Comparison of ENCODE assay signal across 30 cellular contexts in genomic region chr1:156138366-156138969, GRCh38. TPM values are rescaled to one million over a fixed set of nuclear protein-coding genes. Genes with fewer than 3 reads are reported as not detected.
DNase-seq lines count a peak whose midpoint lies in the region; ATAC-seq, FAIRE-seq and TF ChIP-seq lines count a peak whose summit lies in the region.
"Had no signal": no experiment of that assay in that cellular context is flagged by ENCODE, and none has a peak within 500 bp of the region (broad histone marks: within the 10 kb centered on the region; RNA-seq: fewer than 3 reads in every experiment).

No MANE protein-coding gene starts in this region.

- POLR2A ChIA-PET in HepG2 (lab: Yijun Ruan, JAX), result no interaction called here

- no peak overlapping the region for H3K9ac ChIP-seq in HepG2 (ENCODE audit: insufficient read depth, low read depth, low read length)
- H3K9ac ChIP-seq: parathyroid adenoma had no signal

- TF ChIP-seq CTCF in HepG2 (CRISPR knock-in tag; IDR thresholded peaks at IDR 0.05), result no peak
- TF ChIP-seq CTCF in right lobe of liver (IDR thresholded peaks at IDR 0.05), result no peak
- no peak for TF ChIP-seq CTCF in esophagus muscularis mucosa (IDR thresholded peaks at IDR 0.05)
- TF ChIP-seq CTCF in type B pancreatic cell (conservative IDR thresholded peaks at IDR 0.05), result no peak

- no peak for TF ChIP-seq RAD21 in HepG2 (CRISPR knock-in tag; IDR thresholded peaks at IDR 0.05)

- 100% methylated on average over 10 of the region's 26 CpGs for WGBS in HepG2 (ENCODE audit: low lambda C conversion rate)
- WGBS in right lobe of liver (ENCODE audit: insufficient coverage, low coverage, low lambda C conversion rate, missing lambda C conversion rate), result 83% methylated on average over 1 of the region's 26 CpGs
- 89% methylated on average over 12 of the region's 26 CpGs for WGBS in esophagus muscularis mucosa

- H3K4me3 Mint-ChIP-seq in type B pancreatic cell, result no peak overlapping the region
- H3K4me3 Mint-ChIP-seq: activated CD8-positive, alpha-beta memory T cell treated with anti-CD3 and anti-CD28 coated beads, Interleukin-2, amount 10 ng/mL, durations not matched to agents 7 days and 5 days; CD8-positive, alpha-beta T cell; nephron progenitor cell; WTC11 had no signal

- no peak overlapping the region for H2AFZ ChIP-seq in HepG2 (ENCODE audit: low read length)
- H2AFZ ChIP-seq: parathyroid adenoma had no signal

- H3K4me3 ChIP-seq in HepG2 (replicated peaks in 1 of 3; ENCODE audit: insufficient read depth in 1 of 3, low read depth in 2 of 3, low read length in 3 of 3), result no peak overlapping the region
- no peak overlapping the region for H3K4me3 ChIP-seq in right lobe of liver
- no peak overlapping the region for H3K4me3 ChIP-seq in esophagus muscularis mucosa
- H3K4me3 ChIP-seq: heart left ventricle, lung, mucosa of descending colon, spleen, transverse colon had no signal

- peaks cover 34 to 55% of the 10 kb centered on the region in 2 experiments; a peak in 4 of 5 replicates for H3K36me3 ChIP-seq in HepG2 (replicated peaks in 1 of 2; ENCODE audit: control insufficient read depth in 1 of 2, insufficient read depth in 2 of 2, low read length in 2 of 2)
- peaks cover 14 to 53% (median 45%) of the 10 kb centered on the region in 4 donors for H3K36me3 ChIP-seq in right lobe of liver
- H3K36me3 ChIP-seq in esophagus muscularis mucosa, result peaks cover 55 to 75% (median 71%) of the 10 kb centered on the region in 4 donors

- H3K4me1 ChIP-seq in HepG2 (ENCODE audit: insufficient read depth, low read length), result peaks cover 12% of the 10 kb centered on the region
- H3K4me1 ChIP-seq in right lobe of liver, result no peaks in the 10 kb centered on the region
- H3K4me1 ChIP-seq in esophagus muscularis mucosa, result peaks cover 24 to 75% (median 55%) of the 10 kb centered on the region in 4 donors

- no TSS peak for BruUV-seq in HepG2 (replicated peaks; lab: Mats Ljungman, UMichigan)

- H4K20me1 ChIP-seq in HepG2 (ENCODE audit: insufficient read depth, low read length), result peaks cover 5% of the 10 kb centered on the region; the same call in 1 of the 2 replicates

- H3K27ac ChIP-seq in HepG2 (ENCODE audit: extremely low read length, insufficient read depth, low read length) (no peak overlapping the region), right lobe of liver (no peak overlapping the region), esophagus muscularis mucosa (replicated peaks in 1 of 4) (peak overlapping the region in 3 of 4 donors; percentile 52 to 84 (median 81))
- H3K27ac ChIP-seq: epithelial cell of prostate, parathyroid adenoma had no signal

- no peak for FAIRE-seq in HepG2 (lab: Jason Lieb, UNC)
- FAIRE-seq: A204.1 had no signal

- H3K27ac Mint-ChIP-seq in type B pancreatic cell, result peak overlapping the region; percentile 51
- H3K27ac Mint-ChIP-seq: activated CD8-positive, alpha-beta memory T cell treated with anti-CD3 and anti-CD28 coated beads, Interleukin-2, amount 10 ng/mL, durations not matched to agents 7 days and 5 days; CD8-positive, alpha-beta T cell; WTC11 had no signal

- H3K9me3 Mint-ChIP-seq in type B pancreatic cell, result no peaks in the 10 kb centered on the region
- H3K9me3 Mint-ChIP-seq: CD8-positive, alpha-beta T cell; nephron progenitor cell; WTC11 had no signal

- H3K9me3 ChIP-seq in HepG2 (ENCODE audit: low read length) (no peaks in the 10 kb centered on the region), right lobe of liver (no peaks in the 10 kb centered on the region), esophagus muscularis mucosa (no peaks in the 10 kb centered on the region)
- H3K9me3 ChIP-seq: heart left ventricle, mucosa of descending colon, spleen, transverse colon had no signal

- intact Hi-C loops in HepG2 (cut with micrococcal nuclease; ENCODE audit: unreplicated experiment), result no loop called here
- intact Hi-C loops in right lobe of liver (cut with DNase I), result loop anchor here in 1 of 2 donors (10.0 kb wide), 1 partner anchor 106 kb away; the partner anchor contains the start of genes BGLAP and PAQR6
- intact Hi-C loops in esophagus muscularis mucosa (cut with DNase I), result no loop called here

- in situ Hi-C loops in HepG2 (cut with HindIII; ENCODE audit: extremely low pct_ligation_motif_present, low pct_unique_long_range_greater_than_20kb), result no loop called here

- TF ChIP-seq POLR2A in HepG2 (IDR thresholded peaks at IDR 0.05; ENCODE audit: insufficient read depth in 1 of 2, low read depth in 2 of 2, low read length in 2 of 2), result no peak
- TF ChIP-seq POLR2A in right lobe of liver (IDR thresholded peaks at IDR 0.05), result no peak
- TF ChIP-seq POLR2A in esophagus muscularis mucosa (IDR thresholded peaks at IDR 0.05; ENCODE audit: low read depth), result no peak

- H3K4me2 ChIP-seq in HepG2 (ENCODE audit: low read depth, low read length), result no peak overlapping the region

- no peaks in the 10 kb centered on the region for H3K79me2 ChIP-seq in HepG2 (ENCODE audit: insufficient read depth, low read length)
- H3K79me2 ChIP-seq: parathyroid adenoma had no signal

- H3K27me3 ChIP-seq in HepG2 (ENCODE audit: control insufficient read depth in 1 of 2, insufficient read depth in 2 of 2, low read length in 2 of 2) (no peaks in the 10 kb centered on the region), right lobe of liver (no peaks in the 10 kb centered on the region), esophagus muscularis mucosa (no peaks in the 10 kb centered on the region)
- H3K27me3 ChIP-seq: heart left ventricle, transverse colon had no signal

- TF ChIP-seq EP300 in HepG2 (IDR thresholded peaks at IDR 0.05; ENCODE audit: low read depth in 2 of 2, low read length in 2 of 2) (no peak), HepG2 (CRISPR knock-in tag; IDR thresholded peaks at IDR 0.05; ENCODE audit: borderline replicate concordance) (no peak), esophagus muscularis mucosa (IDR thresholded peaks at IDR 0.05) (no peak)

- H3K4me1 Mint-ChIP-seq in type B pancreatic cell (ENCODE audit: unreplicated experiment), result peaks cover 15% of the 10 kb centered on the region
- H3K4me1 Mint-ChIP-seq: activated CD8-positive, alpha-beta memory T cell treated with anti-CD3 and anti-CD28 coated beads, Interleukin-2, amount 10 ng/mL, durations not matched to agents 7 days and 5 days had no signal

- no peaks in the 10 kb centered on the region for H3K27me3 Mint-ChIP-seq in type B pancreatic cell
- H3K27me3 Mint-ChIP-seq: activated CD8-positive, alpha-beta memory T cell treated with anti-CD3 and anti-CD28 coated beads, Interleukin-2, amount 10 ng/mL, durations not matched to agents 7 days and 5 days had no signal

- H3K36me3 Mint-ChIP-seq in type B pancreatic cell, result no peaks in the 10 kb centered on the region

- DNase-seq in HepG2 (ENCODE audit: low spot score) (no peak), right lobe of liver (no peak), esophagus muscularis mucosa (ENCODE audit: extremely low spot score) (no peak), type B pancreatic cell (ENCODE audit: extremely low spot score, unreplicated experiment) (no peak), GOT3 (lab: John Stamatoyannopoulos, UW) (no peak), AML-193 (lab: John Stamatoyannopoulos, UW) (no peak)
- DNase-seq: activated CD4-positive, alpha-beta T cell treated with anti-CD3 and anti-CD28 coated beads, Interleukin-2, amount 50 U/mL, for 1 hour; activated CD8-positive, alpha-beta memory T cell treated with anti-CD3 and anti-CD28 coated beads, Interleukin-2, amount 10 ng/mL, durations not matched to agents 7 days and 5 days; activated naive CD4-positive, alpha-beta T cell; activated T-cell treated with anti-CD3 and anti-CD28 coated beads, Interleukin-2, amount 50 U/mL, for 48 hours; CD8-positive, alpha-beta T cell; effector CD4-positive, alpha-beta T cell; foreskin fibroblast; IMR-90; mucosa of descending colon; NCI-H1092; NCI-H187 treated with DMSO at 0.1 percent for 48 hours; NCI-H2171 treated with DMSO at 0.1 percent for 48 hours; NCI-H526; nephron progenitor cell; SHP77 treated with DMSO at 0.1 percent for 48 hours; spleen; transverse colon had no signal

- CTCF ChIA-PET in HepG2 (lab: Yijun Ruan, JAX; ENCODE audit: low intra/inter-chr PET ratio, low total read pairs), result no interaction called here

- no peak for ATAC-seq in HepG2
- ATAC-seq in right lobe of liver, result no peak
- ATAC-seq: activated CD8-positive, alpha-beta memory T cell treated with anti-CD3 and anti-CD28 coated beads, Interleukin-2, amount 10 ng/mL, durations not matched to agents 7 days and 5 days; CD8-positive, alpha-beta T cell; mucosa of descending colon; Panc1; WTC11 had no signal

RNA-seq across cellular contexts. Expression of gene SEMA4A, which starts 14.9 kb away (rescaled TPM):
- total RNA-seq in HepG2 (2016; rRNA removed; fragmentation: Illumina TruSeq; extraction: Trizol), result 0.09 TPM in 1 of 2 replicates, not detected in the other
- not detected in 2 replicates for total RNA-seq in HepG2 (2016; cell fraction: cytosol; rRNA removed; fragmentation: Illumina TruSeq; extraction: Trizol; ENCODE audit: low read depth)
- 0.15 TPM in 1 of 2 replicates, not detected in the other for total RNA-seq in HepG2 (2016; cell fraction: insoluble cytoplasmic fraction; rRNA removed; fragmentation: Illumina TruSeq; extraction: Trizol)
- total RNA-seq in HepG2 (2016; cell fraction: membrane; rRNA removed; fragmentation: Illumina TruSeq; extraction: Trizol), result not detected in 2 replicates
- 0.13 TPM in 1 of 2 replicates, not detected in the other for total RNA-seq in HepG2 (2016; cell fraction: nucleus; rRNA removed; fragmentation: Illumina TruSeq; extraction: Trizol)
- polyA plus RNA-seq in HepG2 (2011; rRNA removed), result 0.14 and 0.20 TPM in 2 replicates
- 0.08 and 0.09 TPM in 2 replicates for polyA plus RNA-seq in HepG2 (2011; cell fraction: cytosol; rRNA removed)
- 0.21 and 0.61 TPM in 2 replicates for polyA plus RNA-seq in HepG2 (2011; cell fraction: nucleus; rRNA removed)
- 0.19 and 0.21 TPM in 2 replicates for polyA plus RNA-seq in HepG2 (2012)
- not detected in 2 replicates for polyA plus RNA-seq in HepG2 (2016; cell fraction: cytosol; fragmentation: Illumina TruSeq; extraction: Trizol; ENCODE audit: low read depth)
- polyA plus RNA-seq in HepG2 (2016; cell fraction: insoluble cytoplasmic fraction; fragmentation: Illumina TruSeq; extraction: Trizol; ENCODE audit: low read depth), result 0.45 TPM in 1 of 2 replicates, not detected in the other
- polyA plus RNA-seq in HepG2 (2016; cell fraction: membrane; fragmentation: Illumina TruSeq; extraction: Trizol; ENCODE audit: low read depth), result not detected in 2 replicates
- polyA plus RNA-seq in HepG2 (2016; cell fraction: nucleus; fragmentation: Illumina TruSeq; extraction: Trizol; ENCODE audit: insufficient read depth, low read depth), result 0.15 TPM in 1 of 2 replicates, not detected in the other
- polyA minus RNA-seq in HepG2 (2011; rRNA and poly(A)+ RNA removed; ENCODE audit: low replicate concordance), result 0.88 and 18.6 TPM in 2 replicates
- polyA minus RNA-seq in HepG2 (2011; cell fraction: cytosol; rRNA and poly(A)+ RNA removed), result not detected in 2 replicates
- 0.39 TPM in 1 of 2 replicates, not detected in the other for polyA minus RNA-seq in HepG2 (2011; cell fraction: nucleus; rRNA and poly(A)+ RNA removed)
- total RNA-seq in right lobe of liver, result 1 to 10 TPM in 4 of 6 experiments, under 1 TPM in 2; 0.62 to 2.6 (median 1.3) TPM
- 1 to 10 TPM; 1.7 to 4.1 (median 2.6) TPM for total RNA-seq in esophagus muscularis mucosa
- total RNA-seq in type B pancreatic cell (ENCODE audit: low replicate concordance), result 7.1 and 12.9 TPM in 2 replicates

RNA-seq across cellular contexts. Expression of gene LMNA, which starts 24.0 kb away (rescaled TPM):
- total RNA-seq in HepG2 (2016; rRNA removed; fragmentation: Illumina TruSeq; extraction: Trizol) (190 and 225 TPM in 2 replicates), right lobe of liver (100 to 1,000 TPM in 3 of 6 experiments, 10 to 100 TPM in 3; 79.4 to 129 (median 98.8) TPM), esophagus muscularis mucosa (100 to 1,000 TPM; 311 to 589 (median 380) TPM), type B pancreatic cell (ENCODE audit: low replicate concordance) (141 and 400 TPM in 2 replicates)
- 16.7 and 20.3 TPM in 2 replicates for total RNA-seq in HepG2 (2016; cell fraction: cytosol; rRNA removed; fragmentation: Illumina TruSeq; extraction: Trizol; ENCODE audit: low read depth)
- 150 and 214 TPM in 2 replicates for total RNA-seq in HepG2 (2016; cell fraction: insoluble cytoplasmic fraction; rRNA removed; fragmentation: Illumina TruSeq; extraction: Trizol)
- total RNA-seq in HepG2 (2016; cell fraction: membrane; rRNA removed; fragmentation: Illumina TruSeq; extraction: Trizol), result 22.8 and 26.6 TPM in 2 replicates
- 106 and 117 TPM in 2 replicates for total RNA-seq in HepG2 (2016; cell fraction: nucleus; rRNA removed; fragmentation: Illumina TruSeq; extraction: Trizol)
- 107 and 110 TPM in 2 replicates for polyA plus RNA-seq in HepG2 (2011; rRNA removed)
- 79.6 and 122 TPM in 2 replicates for polyA plus RNA-seq in HepG2 (2011; cell fraction: cytosol; rRNA removed)
- polyA plus RNA-seq in HepG2 (2011; cell fraction: nucleus; rRNA removed), result 236 and 366 TPM in 2 replicates
- 86.7 and 101 TPM in 2 replicates for polyA plus RNA-seq in HepG2 (2012)
- polyA plus RNA-seq in HepG2 (2016; cell fraction: cytosol; fragmentation: Illumina TruSeq; extraction: Trizol; ENCODE audit: low read depth), result 11.1 and 13.2 TPM in 2 replicates
- polyA plus RNA-seq in HepG2 (2016; cell fraction: insoluble cytoplasmic fraction; fragmentation: Illumina TruSeq; extraction: Trizol; ENCODE audit: low read depth), result 143 and 179 TPM in 2 replicates
- 12.6 and 16.9 TPM in 2 replicates for polyA plus RNA-seq in HepG2 (2016; cell fraction: membrane; fragmentation: Illumina TruSeq; extraction: Trizol; ENCODE audit: low read depth)
- polyA plus RNA-seq in HepG2 (2016; cell fraction: nucleus; fragmentation: Illumina TruSeq; extraction: Trizol; ENCODE audit: insufficient read depth, low read depth), result 177 and 182 TPM in 2 replicates
- 159 and 307 TPM in 2 replicates for polyA minus RNA-seq in HepG2 (2011; rRNA and poly(A)+ RNA removed; ENCODE audit: low replicate concordance)
- polyA minus RNA-seq in HepG2 (2011; cell fraction: cytosol; rRNA and poly(A)+ RNA removed), result 120 and 130 TPM in 2 replicates
- 67.7 and 70.4 TPM in 2 replicates for polyA minus RNA-seq in HepG2 (2011; cell fraction: nucleus; rRNA and poly(A)+ RNA removed)

RNA-seq across cellular contexts. Expression of gene SLC25A44, which starts 55.4 kb away (rescaled TPM):
- total RNA-seq in HepG2 (2016; rRNA removed; fragmentation: Illumina TruSeq; extraction: Trizol) (10.7 and 12.4 TPM in 2 replicates), right lobe of liver (10 to 100 TPM; 19.1 to 30.5 (median 20.0) TPM), esophagus muscularis mucosa (10 to 100 TPM in 3 of 4 donors, 1 to 10 TPM in 1; 8.3 to 18.2 (median 15.0) TPM), type B pancreatic cell (ENCODE audit: low replicate concordance) (18.6 and 21.8 TPM in 2 replicates)
- 2.6 and 3.8 TPM in 2 replicates for total RNA-seq in HepG2 (2016; cell fraction: cytosol; rRNA removed; fragmentation: Illumina TruSeq; extraction: Trizol; ENCODE audit: low read depth)
- 11.2 and 11.8 TPM in 2 replicates for total RNA-seq in HepG2 (2016; cell fraction: insoluble cytoplasmic fraction; rRNA removed; fragmentation: Illumina TruSeq; extraction: Trizol)
- 11.4 and 14.2 TPM in 2 replicates for total RNA-seq in HepG2 (2016; cell fraction: membrane; rRNA removed; fragmentation: Illumina TruSeq; extraction: Trizol)
- total RNA-seq in HepG2 (2016; cell fraction: nucleus; rRNA removed; fragmentation: Illumina TruSeq; extraction: Trizol), result 8.0 and 11.8 TPM in 2 replicates
- 13.4 and 14.3 TPM in 2 replicates for polyA plus RNA-seq in HepG2 (2011; rRNA removed)
- 9.3 and 10.2 TPM in 2 replicates for polyA plus RNA-seq in HepG2 (2011; cell fraction: cytosol; rRNA removed)
- 16.0 and 19.8 TPM in 2 replicates for polyA plus RNA-seq in HepG2 (2011; cell fraction: nucleus; rRNA removed)
- polyA plus RNA-seq in HepG2 (2012), result 13.1 and 13.9 TPM in 2 replicates
- polyA plus RNA-seq in HepG2 (2016; cell fraction: cytosol; fragmentation: Illumina TruSeq; extraction: Trizol; ENCODE audit: low read depth), result 2.3 TPM in 2 replicates
- 14.4 and 18.0 TPM in 2 replicates for polyA plus RNA-seq in HepG2 (2016; cell fraction: insoluble cytoplasmic fraction; fragmentation: Illumina TruSeq; extraction: Trizol; ENCODE audit: low read depth)
- polyA plus RNA-seq in HepG2 (2016; cell fraction: membrane; fragmentation: Illumina TruSeq; extraction: Trizol; ENCODE audit: low read depth), result 11.1 and 12.7 TPM in 2 replicates
- 18.3 and 20.7 TPM in 2 replicates for polyA plus RNA-seq in HepG2 (2016; cell fraction: nucleus; fragmentation: Illumina TruSeq; extraction: Trizol; ENCODE audit: insufficient read depth, low read depth)
- polyA minus RNA-seq in HepG2 (2011; rRNA and poly(A)+ RNA removed; ENCODE audit: low replicate concordance), result 12.6 and 66.8 TPM in 2 replicates
- polyA minus RNA-seq in HepG2 (2011; cell fraction: cytosol; rRNA and poly(A)+ RNA removed), result 4.2 and 6.0 TPM in 2 replicates
- 5.8 and 9.9 TPM in 2 replicates for polyA minus RNA-seq in HepG2 (2011; cell fraction: nucleus; rRNA and poly(A)+ RNA removed)

RNA-seq across cellular contexts. Expression of gene MEX3A, which starts 56.2 kb away (rescaled TPM):
- 7.6 TPM in 2 replicates for total RNA-seq in HepG2 (2016; rRNA removed; fragmentation: Illumina TruSeq; extraction: Trizol)
- total RNA-seq in HepG2 (2016; cell fraction: cytosol; rRNA removed; fragmentation: Illumina TruSeq; extraction: Trizol; ENCODE audit: low read depth), result 1.4 and 2.5 TPM in 2 replicates
- total RNA-seq in HepG2 (2016; cell fraction: insoluble cytoplasmic fraction; rRNA removed; fragmentation: Illumina TruSeq; extraction: Trizol), result 5.3 and 7.9 TPM in 2 replicates
- 4.5 and 7.8 TPM in 2 replicates for total RNA-seq in HepG2 (2016; cell fraction: membrane; rRNA removed; fragmentation: Illumina TruSeq; extraction: Trizol)
- total RNA-seq in HepG2 (2016; cell fraction: nucleus; rRNA removed; fragmentation: Illumina TruSeq; extraction: Trizol), result 6.2 and 7.5 TPM in 2 replicates
- 9.0 and 9.1 TPM in 2 replicates for polyA plus RNA-seq in HepG2 (2011; rRNA removed)
- 7.3 and 8.1 TPM in 2 replicates for polyA plus RNA-seq in HepG2 (2011; cell fraction: cytosol; rRNA removed)
- polyA plus RNA-seq in HepG2 (2011; cell fraction: nucleus; rRNA removed), result 11.9 and 12.9 TPM in 2 replicates
- polyA plus RNA-seq in HepG2 (2012), result 4.3 and 9.1 TPM in 2 replicates
- 2.9 and 3.3 TPM in 2 replicates for polyA plus RNA-seq in HepG2 (2016; cell fraction: cytosol; fragmentation: Illumina TruSeq; extraction: Trizol; ENCODE audit: low read depth)
- 10.7 and 11.1 TPM in 2 replicates for polyA plus RNA-seq in HepG2 (2016; cell fraction: insoluble cytoplasmic fraction; fragmentation: Illumina TruSeq; extraction: Trizol; ENCODE audit: low read depth)
- polyA plus RNA-seq in HepG2 (2016; cell fraction: membrane; fragmentation: Illumina TruSeq; extraction: Trizol; ENCODE audit: low read depth), result 4.7 and 6.0 TPM in 2 replicates
- 14.7 and 15.4 TPM in 2 replicates for polyA plus RNA-seq in HepG2 (2016; cell fraction: nucleus; fragmentation: Illumina TruSeq; extraction: Trizol; ENCODE audit: insufficient read depth, low read depth)
- polyA minus RNA-seq in HepG2 (2011; rRNA and poly(A)+ RNA removed; ENCODE audit: low replicate concordance), result 2.3 and 13.0 TPM in 2 replicates
- 10.6 and 11.8 TPM in 2 replicates for polyA minus RNA-seq in HepG2 (2011; cell fraction: cytosol; rRNA and poly(A)+ RNA removed)
- polyA minus RNA-seq in HepG2 (2011; cell fraction: nucleus; rRNA and poly(A)+ RNA removed), result 4.1 and 6.2 TPM in 2 replicates
- 1 to 10 TPM in 1 of 6 experiments, under 1 TPM in 5; 0.35 to 1.4 (median 0.83) TPM for total RNA-seq in right lobe of liver
- total RNA-seq in esophagus muscularis mucosa, result 1 to 10 TPM in 1 of 4 donors, under 1 TPM in 3; under 0.01 to 1.6 (median 0.66) TPM
- 31.0 and 61.9 TPM in 2 replicates for total RNA-seq in type B pancreatic cell (ENCODE audit: low replicate concordance)

Comparison
In these comparisons a context has a peak if more than half of its experiments do, and no peak if none do; other contexts are left out.
1. H3K27ac ChIP-seq: peak in esophagus muscularis mucosa (3 of 4); none in HepG2 (single experiment) and right lobe of liver (0 of 3).